8 cellular contexts compared by ENCODE assay signal in genomic region chr18:32018331-32019250, GRCh38. TPM values are rescaled to one million over a fixed set of nuclear protein-coding genes. Genes with fewer than 3 reads are reported as not detected.
A peak's percentile ranks its signal among the peaks of the same experiment; 100 is the strongest.
DNase-seq lines count a peak whose midpoint lies in the region; ATAC-seq and TF ChIP-seq lines count a peak whose summit lies in the region.

Gene RNF125 (plus strand): TSS chr18:32018825. CDS start chr18:32018864, 39 bp downstream.

- H3K9me3 Mint-ChIP-seq in activated T-helper 1 cell treated with anti-CD3 and anti-CD28 coated beads, Interleukin-12 subunit alpha, Interleukin-12 subunit beta, Interleukin-2, Interleukin-4 antibody, amounts not matched to agents 30 ng/mL and 10 ng/mL and 1 ng/mL, durations not matched to agents 14 hours and 24 hours and 36 hours: no peaks in the 10 kb centered on the region
- H3K9me3 Mint-ChIP-seq in natural killer cell treated with Interleukin-12 subunit alpha and Interleukin-12 subunit beta and Interleukin-15 and Interleukin-18, amount 100 ng/mL, for 72 hours: no peaks in the 10 kb centered on the region

- DNase-seq in DMS53 (lab: John Stamatoyannopoulos, UW) (peak; percentile 86), RKO (ENCODE audit: low spot score) (peak; percentile 77), fibroblast of pulmonary artery (ENCODE audit: low read depth) (peak; percentile 75)
- DNase-seq in activated T-helper 1 cell treated with anti-CD3 and anti-CD28 coated beads, Interleukin-12 subunit alpha, Interleukin-12 subunit beta, Interleukin-2, Interleukin-4 antibody, amounts not matched to agents 30 ng/mL and 10 ng/mL and 1 ng/mL, durations not matched to agents 14 hours and 24 hours and 36 hours (ENCODE audit: low spot score): peak; percentile 90
- DNase-seq in natural killer cell treated with Interleukin-12 subunit alpha and Interleukin-12 subunit beta and Interleukin-15 and Interleukin-18, amount 100 ng/mL, for 72 hours (ENCODE audit: low spot score): peak; percentile 92
- peak; percentile 85 for DNase-seq in stimulated activated naive CD4-positive, alpha-beta T cell treated with Interleukin-2 at 50 U/mL for 16 hours (lab: John Stamatoyannopoulos, UW)

- peak; percentile 81 for ATAC-seq in GM21619 (IDR thresholded peaks at IDR 0.05; ENCODE audit: unreplicated experiment)
- ATAC-seq in natural killer cell treated with Interleukin-12 subunit alpha and Interleukin-12 subunit beta and Interleukin-15 and Interleukin-18, amount 100 ng/mL, for 72 hours: peak; percentile 92 to 93

- intact Hi-C loops in activated T-helper 1 cell treated with anti-CD3 and anti-CD28 coated beads, Interleukin-12 subunit alpha, Interleukin-12 subunit beta, Interleukin-2, Interleukin-4 antibody, amounts not matched to agents 30 ng/mL and 10 ng/mL and 1 ng/mL, durations not matched to agents 14 hours and 24 hours and 36 hours (cut with micrococcal nuclease): loop anchor here (1.0 to 2.0 kb wide), 9 partner anchors 9 to 452 kb away; partner anchors contain the start of genes GAREM1 and TRAPPC8

- peak within 1 kb of the TSS; percentile 99 for H3K4me3 Mint-ChIP-seq in activated T-helper 1 cell treated with anti-CD3 and anti-CD28 coated beads, Interleukin-12 subunit alpha, Interleukin-12 subunit beta, Interleukin-2, Interleukin-4 antibody, amounts not matched to agents 30 ng/mL and 10 ng/mL and 1 ng/mL, durations not matched to agents 14 hours and 24 hours and 36 hours
- H3K4me3 Mint-ChIP-seq in natural killer cell treated with Interleukin-12 subunit alpha and Interleukin-12 subunit beta and Interleukin-15 and Interleukin-18, amount 100 ng/mL, for 72 hours: peak within 1 kb of the TSS; percentile 99

- no peak for TF ChIP-seq CTCF in fibroblast of pulmonary artery (IDR thresholded peaks at IDR 0.05; ENCODE audit: low read length, missing control alignments)

- TF ChIP-seq RAD21 in Ishikawa (IDR thresholded peaks at IDR 0.05; ENCODE audit: low read depth): no peak

- H3K36me3 Mint-ChIP-seq in activated T-helper 1 cell treated with anti-CD3 and anti-CD28 coated beads, Interleukin-12 subunit alpha, Interleukin-12 subunit beta, Interleukin-2, Interleukin-4 antibody, amounts not matched to agents 30 ng/mL and 10 ng/mL and 1 ng/mL, durations not matched to agents 14 hours and 24 hours and 36 hours (ENCODE audit: low read depth): peaks cover 16% of the 10 kb centered on the region
- no peaks in the 10 kb centered on the region for H3K36me3 Mint-ChIP-seq in natural killer cell treated with Interleukin-12 subunit alpha and Interleukin-12 subunit beta and Interleukin-15 and Interleukin-18, amount 100 ng/mL, for 72 hours

- H3K4me1 Mint-ChIP-seq in activated T-helper 1 cell treated with anti-CD3 and anti-CD28 coated beads, Interleukin-12 subunit alpha, Interleukin-12 subunit beta, Interleukin-2, Interleukin-4 antibody, amounts not matched to agents 30 ng/mL and 10 ng/mL and 1 ng/mL, durations not matched to agents 14 hours and 24 hours and 36 hours (ENCODE audit: low read depth): peaks cover 50% of the 10 kb centered on the region
- H3K4me1 Mint-ChIP-seq in natural killer cell treated with Interleukin-12 subunit alpha and Interleukin-12 subunit beta and Interleukin-15 and Interleukin-18, amount 100 ng/mL, for 72 hours (ENCODE audit: low read depth in 2 of 2): peaks cover 36% of the 10 kb centered on the region in 2 donors

- H3K27me3 Mint-ChIP-seq in activated T-helper 1 cell treated with anti-CD3 and anti-CD28 coated beads, Interleukin-12 subunit alpha, Interleukin-12 subunit beta, Interleukin-2, Interleukin-4 antibody, amounts not matched to agents 30 ng/mL and 10 ng/mL and 1 ng/mL, durations not matched to agents 14 hours and 24 hours and 36 hours (ENCODE audit: insufficient read depth): peaks cover 2% of the 10 kb centered on the region
- no peaks in the 10 kb centered on the region for H3K27me3 Mint-ChIP-seq in natural killer cell treated with Interleukin-12 subunit alpha and Interleukin-12 subunit beta and Interleukin-15 and Interleukin-18, amount 100 ng/mL, for 72 hours

- H3K27ac Mint-ChIP-seq in activated T-helper 1 cell treated with anti-CD3 and anti-CD28 coated beads, Interleukin-12 subunit alpha, Interleukin-12 subunit beta, Interleukin-2, Interleukin-4 antibody, amounts not matched to agents 30 ng/mL and 10 ng/mL and 1 ng/mL, durations not matched to agents 14 hours and 24 hours and 36 hours: peak within 1 kb of the TSS; percentile 99
- H3K27ac Mint-ChIP-seq in natural killer cell treated with Interleukin-12 subunit alpha and Interleukin-12 subunit beta and Interleukin-15 and Interleukin-18, amount 100 ng/mL, for 72 hours: peak within 1 kb of the TSS; percentile 76 to 94

- peak within 1 kb of the TSS; percentile 59 for H3K4me3 ChIP-seq in fibroblast of pulmonary artery (replicated peaks; ENCODE audit: low read depth, low read length)

- TF ChIP-seq EP300 in Ishikawa (IDR thresholded peaks at IDR 0.05; ENCODE audit: borderline replicate concordance): no peak

TF ChIP-seq in Ishikawa, 13 proteins besides CTCF, POLR2A, EP300 and RAD21:
- peak; percentile 93 for TF ChIP-seq MAX (IDR thresholded peaks at IDR 0.05)
- peak; percentile 63; the same call in 1 of the 2 replicates for TF ChIP-seq ZBTB7A (IDR thresholded peaks at IDR 0.05; ENCODE audit: low read depth)
- no peak for TF ChIP-seq TEAD4 (IDR thresholded peaks at IDR 0.05)
- TF ChIP-seq NFIC (IDR thresholded peaks at IDR 0.05): no peak; the same call in 1 of the 2 replicates
- no peak for TF ChIP-seq YY1 (IDR thresholded peaks at IDR 0.05; ENCODE audit: low read depth)
- TF ChIP-seq EGR1 (IDR thresholded peaks at IDR 0.05): peak; percentile 65
- TF ChIP-seq CEBPB (IDR thresholded peaks at IDR 0.05): no peak
- TF ChIP-seq FOXM1 (IDR thresholded peaks at IDR 0.05; ENCODE audit: borderline replicate concordance, low read depth): no peak
- no peak; the same call in 1 of the 2 replicates for TF ChIP-seq TAF1 (IDR thresholded peaks at IDR 0.05; ENCODE audit: low read depth)
- no peak for TF ChIP-seq CREB1 (IDR thresholded peaks at IDR 0.05; ENCODE audit: low read depth)
- TF ChIP-seq TCF12 (IDR thresholded peaks at IDR 0.05; ENCODE audit: low read depth): 0 out of 2 replicates have a peak, but pooled peaks have one; percentile 18
- TF ChIP-seq, protein P1, sequence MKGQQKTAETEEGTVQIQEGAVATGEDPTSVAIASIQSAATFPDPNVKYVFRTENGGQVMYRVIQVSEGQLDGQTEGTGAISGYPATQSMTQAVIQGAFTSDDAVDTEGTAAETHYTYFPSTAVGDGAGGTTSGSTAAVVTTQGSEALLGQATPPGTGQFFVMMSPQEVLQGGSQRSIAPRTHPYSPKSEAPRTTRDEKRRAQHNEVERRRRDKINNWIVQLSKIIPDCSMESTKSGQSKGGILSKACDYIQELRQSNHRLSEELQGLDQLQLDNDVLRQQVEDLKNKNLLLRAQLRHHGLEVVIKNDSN (IDR thresholded peaks at IDR 0.05): peak; percentile 23; the same call in 1 of the 2 replicates
- no peak for TF ChIP-seq REST (IDR thresholded peaks at IDR 0.05; ENCODE audit: low read depth)

RNA-seq across cellular contexts. Expression of gene RNF125, which starts in this region (rescaled TPM):
- 32.2 and 34.6 TPM in 2 replicates for total RNA-seq in activated T-helper 1 cell treated with anti-CD3 and anti-CD28 coated beads, Interleukin-12 subunit alpha, Interleukin-12 subunit beta, Interleukin-2, Interleukin-4 antibody, amounts not matched to agents 30 ng/mL and 10 ng/mL and 1 ng/mL, durations not matched to agents 14 hours and 24 hours and 36 hours
- total RNA-seq in natural killer cell treated with Interleukin-12 subunit alpha and Interleukin-12 subunit beta and Interleukin-15 and Interleukin-18, amount 100 ng/mL, for 72 hours: 10 to 100 TPM; 12.0 to 21.3 TPM

Comparison
In these comparisons a context has a peak if more than half of its experiments do, and no peak if none do; other contexts are left out.
1. Peak in every context shown above with its lines: DNase-seq, ATAC-seq and H3K4me3 ChIP-seq.